Comparison of ENCODE assay signal across 9 cellular contexts in the genomic region with DNA sequence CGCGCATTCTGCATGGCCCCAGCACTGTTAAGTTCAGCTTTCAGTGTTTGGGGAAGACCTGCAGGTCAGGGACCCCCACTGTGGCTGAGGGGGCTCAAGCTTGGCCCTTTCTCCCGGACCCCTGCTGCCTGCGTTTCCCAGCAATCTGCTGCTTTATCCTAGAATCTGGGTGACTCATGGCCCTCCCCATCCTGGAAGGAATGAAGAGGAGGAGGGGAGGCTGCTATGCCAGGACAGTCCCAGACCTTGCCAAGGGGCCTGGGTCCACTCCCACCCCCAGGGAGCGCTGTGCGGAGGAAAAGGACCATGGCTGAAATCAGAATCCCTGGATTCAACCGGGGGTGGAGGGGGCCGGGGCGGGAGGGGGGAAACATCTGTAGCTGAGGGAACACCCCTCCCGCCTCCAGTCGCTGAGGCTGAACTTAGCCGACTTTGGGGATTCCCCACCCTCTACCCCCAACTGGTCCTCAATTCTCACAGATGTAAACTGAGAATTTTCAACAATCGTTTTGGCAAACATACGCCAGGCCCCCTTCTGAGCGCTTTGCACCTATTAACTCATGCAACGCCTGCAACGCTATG. TPM values are rescaled to one million over a fixed set of nuclear protein-coding genes. Genes with fewer than 3 reads are reported as not detected.
DNase-seq lines count a peak whose midpoint lies in the region; ATAC-seq and TF ChIP-seq lines count a peak whose summit lies in the region.
"Had no signal": no experiment of that assay in that cellular context is flagged by ENCODE, and none has a peak within 500 bp of the region (broad histone marks: within the 10 kb centered on the region; RNA-seq: fewer than 3 reads in every experiment).

No MANE protein-coding gene starts in this region.

- peaks cover 5 to 14% of the 10 kb centered on the region in 2 donors for H3K36me3 Mint-ChIP-seq in CD4-positive, alpha-beta memory T cell
- H3K36me3 Mint-ChIP-seq in naive thymus-derived CD4-positive, alpha-beta T cell, result peaks cover 0 to 13% (median 0%) of the 10 kb centered on the region in 5 donors

- H3K36me3 ChIP-seq in CD4-positive, alpha-beta memory T cell (ENCODE audit: insufficient read depth, low read length), result no peaks in the 10 kb centered on the region
- no peaks in the 10 kb centered on the region for H3K36me3 ChIP-seq in naive thymus-derived CD4-positive, alpha-beta T cell (ENCODE audit: control insufficient read depth in 2 of 3, insufficient read depth in 3 of 3, low read length in 3 of 3)

- H3K9me3 Mint-ChIP-seq in CD4-positive, alpha-beta memory T cell, result peaks cover 4 to 17% (median 13%) of the 10 kb centered on the region in 8 donors
- peaks cover 0 to 20% (median 7%) of the 10 kb centered on the region in 11 donors for H3K9me3 Mint-ChIP-seq in naive thymus-derived CD4-positive, alpha-beta T cell

- DNase-seq in CD4-positive, alpha-beta memory T cell, result no peak
- DNase-seq in NCI-H226, result peak; percentile 66
- peak in 1 of 10 donors; percentile 21 for DNase-seq in dorsolateral prefrontal cortex
- no peak for DNase-seq in naive thymus-derived CD4-positive, alpha-beta T cell

- no peak overlapping the region for H3K4me3 ChIP-seq in CD4-positive, alpha-beta memory T cell (ENCODE audit: low read length in 2 of 2)
- H3K4me3 ChIP-seq in dorsolateral prefrontal cortex, result peak overlapping the region in 57 of 59 donors; percentile 29 to 67 (median 55)
- H3K4me3 ChIP-seq in naive thymus-derived CD4-positive, alpha-beta T cell (ENCODE audit: low read length), result peak overlapping the region; percentile 72

- no peak for TF ChIP-seq CTCF in dorsolateral prefrontal cortex (IDR thresholded peaks at IDR 0.05 in 54 of 56, conservative IDR thresholded peaks at IDR 0.05 in 2 of 56; ENCODE audit: low read depth in 1 of 56, partially characterized antibody in 56 of 56)

- POLR2A ChIA-PET in CD4-positive, alpha-beta memory T cell (lab: Charles Lee; ENCODE audit: partially characterized antibody), result no interaction called here
- POLR2A ChIA-PET in naive thymus-derived CD4-positive, alpha-beta T cell (lab: Charles Lee), result interaction anchor here (0.5 kb wide), 1 partner anchor 24 kb away, joined by 3 read pairs; no protein-coding TSS in a partner anchor

- no peaks in the 10 kb centered on the region for H3K9me3 ChIP-seq in CD4-positive, alpha-beta memory T cell (ENCODE audit: control insufficient read depth in 1 of 2, low read length in 2 of 2)
- H3K9me3 ChIP-seq in naive thymus-derived CD4-positive, alpha-beta T cell (ENCODE audit: control insufficient read depth in 2 of 3, low read length in 3 of 3), result peaks cover 0 to 6% (median 4%) of the 10 kb centered on the region in 3 experiments

- peaks cover 8% of the 10 kb centered on the region for H3K4me1 ChIP-seq in CD4-positive, alpha-beta memory T cell (ENCODE audit: insufficient read depth, low read length)
- peaks cover 6 to 7% of the 10 kb centered on the region in 2 donors for H3K4me1 ChIP-seq in naive thymus-derived CD4-positive, alpha-beta T cell (ENCODE audit: control insufficient read depth in 2 of 2, insufficient read depth in 2 of 2, low read length in 2 of 2)

- H3K27ac Mint-ChIP-seq in CD4-positive, alpha-beta memory T cell, result no peak overlapping the region
- no peak overlapping the region for H3K27ac Mint-ChIP-seq in naive thymus-derived CD4-positive, alpha-beta T cell

- CTCF ChIA-PET in CD4-positive, alpha-beta memory T cell (lab: Charles Lee; ENCODE audit: partially characterized antibody), result interaction anchor here (0.8 to 2.5 kb wide), 10 partner anchors 11 to 328 kb away, joined by 3 to 9 read pairs (median 4); partner anchors contain the start of genes PLA2G4C and ZNF114
- CTCF ChIA-PET in naive thymus-derived CD4-positive, alpha-beta T cell (lab: Charles Lee), result interaction anchor here (0.6 to 1.3 kb wide), 4 partner anchors 13 to 1520 kb away, joined by 3 to 4 read pairs (median 4); partner anchors contain the start of gene CARD8

- no peak for ATAC-seq in naive thymus-derived CD4-positive, alpha-beta T cell
- no peak for ATAC-seq in HG03280 (IDR thresholded peaks at IDR 0.05; ENCODE audit: unreplicated experiment)
- no peak for ATAC-seq in HG02870 (IDR thresholded peaks at IDR 0.05; ENCODE audit: unreplicated experiment)
- ATAC-seq in HG03520 (IDR thresholded peaks at IDR 0.05; ENCODE audit: unreplicated experiment), result no peak
- ATAC-seq in HG02623 (IDR thresholded peaks at IDR 0.05; ENCODE audit: unreplicated experiment), result no peak

- peaks cover 7 to 12% of the 10 kb centered on the region in 2 donors for H3K27me3 Mint-ChIP-seq in CD4-positive, alpha-beta memory T cell
- H3K27me3 Mint-ChIP-seq in naive thymus-derived CD4-positive, alpha-beta T cell, result peaks cover 0 to 11% (median 4%) of the 10 kb centered on the region in 5 donors

- intact Hi-C loops in CD4-positive, alpha-beta memory T cell (cut with micrococcal nuclease), result no loop called here
- intact Hi-C loops in dorsolateral prefrontal cortex (cut with DNase I), result no loop called here
- intact Hi-C loops in naive thymus-derived CD4-positive, alpha-beta T cell (cut with micrococcal nuclease), result no loop called here

- H3K4me3 Mint-ChIP-seq in CD4-positive, alpha-beta memory T cell, result peak overlapping the region; percentile 77 to 86 (median 81)
- peak overlapping the region; percentile 71 to 86 (median 81) for H3K4me3 Mint-ChIP-seq in naive thymus-derived CD4-positive, alpha-beta T cell

- no peak overlapping the region for H3K27ac ChIP-seq in CD4-positive, alpha-beta memory T cell (ENCODE audit: low read depth, low read length)
- H3K27ac ChIP-seq in dorsolateral prefrontal cortex, result peak overlapping the region in 3 of 59 donors; percentile 10 to 28 (median 18)
- H3K27ac ChIP-seq in naive thymus-derived CD4-positive, alpha-beta T cell (ENCODE audit: low read depth, low read length), result no peak overlapping the region

- H3K4me1 Mint-ChIP-seq in CD4-positive, alpha-beta memory T cell, result peaks cover 0 to 8% (median 3%) of the 10 kb centered on the region in 4 donors
- peaks cover 0 to 8% (median 3%) of the 10 kb centered on the region in 7 donors for H3K4me1 Mint-ChIP-seq in naive thymus-derived CD4-positive, alpha-beta T cell

- no peaks in the 10 kb centered on the region for H3K27me3 ChIP-seq in CD4-positive, alpha-beta memory T cell (ENCODE audit: insufficient read depth, low read length)
- peaks cover 0 to 2% (median 0%) of the 10 kb centered on the region in 45 donors for H3K27me3 ChIP-seq in dorsolateral prefrontal cortex
- H3K27me3 ChIP-seq in naive thymus-derived CD4-positive, alpha-beta T cell (ENCODE audit: control insufficient read depth in 2 of 2, insufficient read depth in 2 of 2, low read length in 2 of 2), result peaks cover 0 to 3% of the 10 kb centered on the region in 2 donors

RNA-seq across cellular contexts. Expression of gene ZNF114, which starts 20.6 kb away (rescaled TPM):
- under 1 TPM in 1 of 2 experiments, not detected in 1; 0.36 TPM for total RNA-seq in CD4-positive, alpha-beta memory T cell
- not detected for polyA plus RNA-seq in CD4-positive, alpha-beta memory T cell
- 1 to 10 TPM in 95 of 120 experiments, under 1 TPM in 24, not detected in 1; 0.32 to 4.2 (median 1.5) TPM for total RNA-seq in dorsolateral prefrontal cortex
- total RNA-seq in naive thymus-derived CD4-positive, alpha-beta T cell, result under 1 TPM in 2 of 5 experiments, not detected in 3; 0.29 to 0.51 TPM
- polyA plus RNA-seq in naive thymus-derived CD4-positive, alpha-beta T cell, result not detected
- total RNA-seq: mononuclear cell had no signal

RNA-seq across cellular contexts. Expression of gene CARD8, which starts 34.7 kb away (rescaled TPM):
- total RNA-seq in CD4-positive, alpha-beta memory T cell, result 100 to 1,000 TPM; 310 to 316 TPM
- 10 to 100 TPM; 74.9 to 90.5 TPM for polyA plus RNA-seq in CD4-positive, alpha-beta memory T cell
- 10 to 100 TPM; 10.8 to 45.2 (median 24.0) TPM for total RNA-seq in dorsolateral prefrontal cortex
- 100 to 1,000 TPM; 104 to 301 (median 182) TPM for total RNA-seq in naive thymus-derived CD4-positive, alpha-beta T cell
- polyA plus RNA-seq in naive thymus-derived CD4-positive, alpha-beta T cell, result 100 to 1,000 TPM in 1 of 2 donors, 10 to 100 TPM in 1; 73.6 to 101 TPM

RNA-seq across cellular contexts. Expression of gene EMP3, which starts 34.9 kb away (rescaled TPM):
- 100 to 1,000 TPM; 293 to 294 TPM for total RNA-seq in CD4-positive, alpha-beta memory T cell
- 1,000 to 10,000 TPM; 1,097 to 1,108 TPM for polyA plus RNA-seq in CD4-positive, alpha-beta memory T cell
- 10 to 100 TPM in 87 of 120 experiments, 1 to 10 TPM in 33; 4.7 to 52.1 (median 14.3) TPM for total RNA-seq in dorsolateral prefrontal cortex
- total RNA-seq in naive thymus-derived CD4-positive, alpha-beta T cell, result 100 to 1,000 TPM; 183 to 425 (median 257) TPM
- polyA plus RNA-seq in naive thymus-derived CD4-positive, alpha-beta T cell, result 100 to 1,000 TPM; 511 to 711 TPM

Comparison
In these comparisons a context has a peak if more than half of its experiments do, and no peak if none do; other contexts are left out.
1. H3K4me3 ChIP-seq: peak in dorsolateral prefrontal cortex (57 of 59) and naive thymus-derived CD4-positive, alpha-beta T cell (single experiment); none in CD4-positive, alpha-beta memory T cell (0 of 2).